ENCODE assay signal across 23 cellular contexts in genomic region chr2:168998609-168999211, GRCh38. TPM values are rescaled to one million over a fixed set of nuclear protein-coding genes. Genes with fewer than 3 reads are reported as not detected.
DNase-seq lines count a peak whose midpoint lies in the region; ATAC-seq and TF ChIP-seq lines count a peak whose summit lies in the region.
"Had no signal": no experiment of that assay in that cellular context is flagged by ENCODE, and none has a peak within 500 bp of the region (broad histone marks: within the 10 kb centered on the region; RNA-seq: fewer than 3 reads in every experiment).

No MANE protein-coding gene starts in this region.

- H3K9ac ChIP-seq in Loucy (ENCODE audit: low read depth, low read length, poor library complexity, severe bottlenecking): no peak overlapping the region

- DNase-seq in left colon: peak in 1 of 2 donors; percentile 23
- DNase-seq in NK-92 (lab: John Stamatoyannopoulos, UW; ENCODE audit: unreplicated experiment): no peak
- DNase-seq in natural killer cell: no peak
- DNase-seq: ACHN, AML-193, DMS153, EL, HCEC 1CT, NCI-H1436, NCI-H2029, NCI-H2171 treated with DMSO at 0.1 percent for 48 hours, NCI-H748 treated with DMSO at 0.1 percent for 48 hours, PC-9 had no signal

- H3K27ac ChIP-seq in ACC112 (ENCODE audit: low read depth, low read length): peak overlapping the region; percentile 93
- peak overlapping the region; percentile 54 for H3K27ac ChIP-seq in VCaP
- H3K27ac ChIP-seq: PC-9, SJSA1 had no signal

- H3K9me3 ChIP-seq in Loucy (ENCODE audit: insufficient read depth, low read depth, low read length): no peaks in the 10 kb centered on the region; the same call in 1 of the 2 replicates
- H3K9me3 ChIP-seq: SJSA1 had no signal

- H3K36me3 ChIP-seq in ACC112 (ENCODE audit: insufficient read depth, low read length) (no peaks in the 10 kb centered on the region), Loucy (ENCODE audit: insufficient read depth, low read length) (no peaks in the 10 kb centered on the region)
- H3K36me3 ChIP-seq: SJSA1 had no signal

- TF ChIP-seq CTCF in Loucy (conservative IDR thresholded peaks at IDR 0.05; ENCODE audit: low read length) (no peak), VCaP (conservative IDR thresholded peaks at IDR 0.05) (no peak), natural killer cell (IDR thresholded peaks at IDR 0.05) (no peak)

- peaks cover 2 to 11% of the 10 kb centered on the region in 2 donors for H3K27me3 Mint-ChIP-seq in natural killer cell (ENCODE audit: low read depth in 2 of 2)
- H3K27me3 Mint-ChIP-seq: IgD-negative memory B cell had no signal

- intact Hi-C loops in left colon (cut with DNase I, micrococcal nuclease): no loop called here
- intact Hi-C loops in natural killer cell (cut with micrococcal nuclease): no loop called here

- no peak overlapping the region for H3K4me3 ChIP-seq in ACC112 (ENCODE audit: low read depth, low read length)
- H3K4me3 ChIP-seq in Loucy (ENCODE audit: low read length, poor library complexity, severe bottlenecking): no peak overlapping the region
- H3K4me3 ChIP-seq: PC-9, SJSA1 had no signal

- H2AFZ ChIP-seq in ACC112 (ENCODE audit: low read length, unreplicated experiment) (peak overlapping the region; percentile 4), Loucy (ENCODE audit: low read length) (no peak overlapping the region)
- H2AFZ ChIP-seq: PC-9 had no signal

- H3K36me3 Mint-ChIP-seq in natural killer cell: no peaks in the 10 kb centered on the region
- H3K36me3 Mint-ChIP-seq: CD14-positive monocyte had no signal

- peak; percentile 90 for ATAC-seq in left colon
- no peak for ATAC-seq in GM21360 (IDR thresholded peaks at IDR 0.05; ENCODE audit: unreplicated experiment)
- no peak for ATAC-seq in GM19452 (IDR thresholded peaks at IDR 0.05; ENCODE audit: unreplicated experiment)
- no peak for ATAC-seq in natural killer cell

- H3K4me1 Mint-ChIP-seq in natural killer cell: peaks cover 0 to 11% of the 10 kb centered on the region in 2 donors
- H3K4me1 Mint-ChIP-seq: IgD-negative memory B cell had no signal

- H3K9me3 Mint-ChIP-seq in natural killer cell: no peaks in the 10 kb centered on the region

- no peaks in the 10 kb centered on the region for H3K27me3 ChIP-seq in ACC112 (ENCODE audit: insufficient read depth, low read length)
- H3K27me3 ChIP-seq in Loucy (ENCODE audit: insufficient read depth, low read length, poor library complexity, severe bottlenecking): no peaks in the 10 kb centered on the region
- H3K27me3 ChIP-seq: SJSA1 had no signal

- peak overlapping the region; percentile 49 for H3K4me2 ChIP-seq in Loucy (ENCODE audit: low read depth, low read length, poor library complexity, severe bottlenecking)
- H3K4me2 ChIP-seq: PC-9 had no signal

- no peaks in the 10 kb centered on the region for H3K9me2 ChIP-seq in Loucy (replicated peaks; ENCODE audit: low read depth, low read length)

- no peaks in the 10 kb centered on the region for H4K20me1 ChIP-seq in Loucy (ENCODE audit: insufficient read depth, low read length, poor library complexity, severe bottlenecking)

- peaks cover 79% of the 10 kb centered on the region for H3K4me1 ChIP-seq in ACC112 (ENCODE audit: control insufficient read depth, insufficient read depth, low read length, unreplicated experiment)
- peaks cover 51% of the 10 kb centered on the region for H3K4me1 ChIP-seq in Loucy (ENCODE audit: insufficient read depth, low read length, poor library complexity, severe bottlenecking)

- no peak overlapping the region for H3K27ac Mint-ChIP-seq in natural killer cell
- H3K27ac Mint-ChIP-seq: CD14-positive monocyte, IgD-negative memory B cell had no signal

- H3K4me3 Mint-ChIP-seq in natural killer cell: no peak overlapping the region
- H3K4me3 Mint-ChIP-seq: CD14-positive monocyte, IgD-negative memory B cell had no signal

- H3F3A ChIP-seq in Loucy (ENCODE audit: low read depth): peaks cover 19% of the 10 kb centered on the region; the same call in 1 of the 2 replicates

- H3K79me2 ChIP-seq in ACC112 (ENCODE audit: control insufficient read depth, insufficient read depth, low read length, unreplicated experiment) (no peaks in the 10 kb centered on the region), Loucy (ENCODE audit: insufficient read depth, low read length) (no peaks in the 10 kb centered on the region)

RNA-seq across cellular contexts. Expression of gene ABCB11, which starts 32.4 kb away (rescaled TPM):
- total RNA-seq in left colon: 1 to 10 TPM; 4.1 TPM
- under 1 TPM; 0.07 to 0.48 (median 0.07) TPM for total RNA-seq in natural killer cell
- total RNA-seq: HT1080, NCI-H460, PC-9, SJSA1 had no signal
